34 cellular contexts compared by ENCODE assay signal in genomic region chr12:49340095-49340870, GRCh38. TPM values are rescaled to one million over a fixed set of nuclear protein-coding genes. Genes with fewer than 3 reads are reported as not detected.
DNase-seq lines count a peak whose midpoint lies in the region; ATAC-seq and TF ChIP-seq lines count a peak whose summit lies in the region.
"Had no signal": no experiment of that assay in that cellular context is flagged by ENCODE, and none has a peak within 500 bp of the region (broad histone marks: within the 10 kb centered on the region; RNA-seq: fewer than 3 reads in every experiment).

No MANE protein-coding gene starts in this region.

- no peak for ATAC-seq in CD4-positive, alpha-beta T cell (ENCODE audit: poor library complexity)
- ATAC-seq: activated CD4-positive, alpha-beta T cell treated with anti-CD3 and anti-CD28 coated beads for 36 hours; left ventricle myocardium superior; Right ventricle myocardium inferior had no signal

- POLR2A ChIA-PET in CD4-positive, alpha-beta T cell (lab: Charles Lee): interaction anchor here (1.6 kb wide), 1 partner anchor 17 kb away, joined by 6 read pairs; the partner anchor contains the start of gene TROAP

- intact Hi-C loops in CD4-positive, alpha-beta T cell (cut with DNase I, micrococcal nuclease): no loop called here
- intact Hi-C loops in posterior vena cava (cut with DNase I): no loop called here

- no peak for DNase-seq in CD4-positive, alpha-beta T cell
- peak; percentile 21 for DNase-seq in SK-MEL-5 (ENCODE audit: low read depth, low spot score)
- no peak for DNase-seq in glutamatergic neuron
- peak; percentile 23 for DNase-seq in posterior vena cava (ENCODE audit: low spot score)
- no peak for DNase-seq in GM19240 (ENCODE audit: insufficient read length, low spot score)
- DNase-seq in NCI-H1694 treated with DMSO at 0.1 percent for 48 hours (lab: John Stamatoyannopoulos, UW): no peak
- DNase-seq in activated T-cell treated with anti-CD3 and anti-CD28 coated beads, Interleukin-2, amount 50 U/mL, for 1 hour: no peak
- DNase-seq in H4 (ENCODE audit: low spot score): no peak
- DNase-seq: activated CD4-positive, alpha-beta T cell treated with anti-CD3 and anti-CD28 coated beads for 36 hours; activated effector memory CD4-positive, alpha-beta T cell treated with Interleukin-2 at 50 U/mL for 16 hours; activated naive CD8-positive, alpha-beta T cell treated with anti-CD3 and anti-CD28 coated beads for 36 hours; activated T-cell treated with anti-CD3 and anti-CD28 coated beads for 4 hours; CD4-positive, alpha-beta memory T cell; DMS 273 treated with DMSO at 0.1 percent for 48 hours; effector CD4-positive, alpha-beta T cell; left ventricle myocardium superior; mesendoderm; MV-4-11; NCI-H146; NCI-H2107; NCI-H345; PC-9; stimulated activated CD4-positive, alpha-beta T cell treated with anti-CD3 and anti-CD28 coated beads, Interleukin-1b, Interleukin-23, amount 100 ng/mL, for 48 hours; stimulated activated naive CD4-positive, alpha-beta T cell treated with Interleukin-2 at 50 U/mL for 16 hours; testis had no signal

- no peak for TF ChIP-seq CTCF in CD4-positive, alpha-beta T cell (IDR thresholded peaks at IDR 0.05)
- TF ChIP-seq CTCF in glutamatergic neuron (IDR thresholded peaks at IDR 0.05; ENCODE audit: partially characterized antibody, unreplicated experiment): no peak

- peaks cover 50% of the 10 kb centered on the region for H3K4me1 Mint-ChIP-seq in CD4-positive, alpha-beta T cell (ENCODE audit: low read depth)
- peaks cover 36% of the 10 kb centered on the region for H3K4me1 Mint-ChIP-seq in glutamatergic neuron (ENCODE audit: low read depth, unreplicated experiment)

- H3K4me3 Mint-ChIP-seq in CD4-positive, alpha-beta T cell: peak overlapping the region; percentile 69
- peak overlapping the region; percentile 65 for H3K4me3 Mint-ChIP-seq in glutamatergic neuron (ENCODE audit: unreplicated experiment)
- H3K4me3 Mint-ChIP-seq: activated CD4-positive, alpha-beta T cell treated with anti-CD3 and anti-CD28 coated beads for 36 hours; activated naive CD8-positive, alpha-beta T cell treated with anti-CD3 and anti-CD28 coated beads for 36 hours had no signal

- peaks cover 79% of the 10 kb centered on the region for H3K27me3 ChIP-seq in CD4-positive, alpha-beta T cell (ENCODE audit: control insufficient read depth, insufficient read depth, low read length)

- H3K27ac Mint-ChIP-seq in CD4-positive, alpha-beta T cell: no peak overlapping the region
- no peak overlapping the region for H3K27ac Mint-ChIP-seq in glutamatergic neuron (ENCODE audit: unreplicated experiment)
- H3K27ac Mint-ChIP-seq: activated CD4-positive, alpha-beta T cell treated with anti-CD3 and anti-CD28 coated beads for 36 hours; activated naive CD8-positive, alpha-beta T cell treated with anti-CD3 and anti-CD28 coated beads for 36 hours had no signal

- no peaks in the 10 kb centered on the region for H3K9me3 Mint-ChIP-seq in CD4-positive, alpha-beta T cell
- H3K9me3 Mint-ChIP-seq in glutamatergic neuron (ENCODE audit: unreplicated experiment): peaks cover 13% of the 10 kb centered on the region
- H3K9me3 Mint-ChIP-seq: activated naive CD8-positive, alpha-beta T cell treated with anti-CD3 and anti-CD28 coated beads for 36 hours; CD4-positive, alpha-beta memory T cell had no signal

- CTCF ChIA-PET in CD4-positive, alpha-beta T cell (lab: Charles Lee): interaction anchor here (1.2 kb wide), 1 partner anchor 7 kb away, joined by 9 read pairs; no protein-coding TSS in a partner anchor

- H3K27ac ChIP-seq in CD4-positive, alpha-beta T cell (ENCODE audit: low read depth, low read length): no peak overlapping the region
- H3K27ac ChIP-seq: PC-9, testis, vagina had no signal

- peaks cover 83% of the 10 kb centered on the region for H3K27me3 Mint-ChIP-seq in CD4-positive, alpha-beta T cell
- peaks cover 31% of the 10 kb centered on the region for H3K27me3 Mint-ChIP-seq in glutamatergic neuron (ENCODE audit: unreplicated experiment)

- in situ Hi-C loops in SK-MEL-5 (cut with HindIII; ENCODE audit: low pct_unique_long_range_greater_than_20kb, low sequenced_read_pairs): no loop called here

- no peaks in the 10 kb centered on the region for H3K9me3 ChIP-seq in CD4-positive, alpha-beta T cell (ENCODE audit: control insufficient read depth, low read length)
- H3K9me3 ChIP-seq: testis, vagina had no signal

- no peaks in the 10 kb centered on the region for H3K36me3 Mint-ChIP-seq in CD4-positive, alpha-beta T cell (ENCODE audit: low read depth)
- no peaks in the 10 kb centered on the region for H3K36me3 Mint-ChIP-seq in glutamatergic neuron (ENCODE audit: unreplicated experiment)
- H3K36me3 Mint-ChIP-seq: activated naive CD8-positive, alpha-beta T cell treated with anti-CD3 and anti-CD28 coated beads for 36 hours; CD4-positive, alpha-beta memory T cell had no signal

RNA-seq across cellular contexts. Expression of gene C1QL4, which starts 3.3 kb away (rescaled TPM):
- total RNA-seq in CD4-positive, alpha-beta T cell: not detected
- 3.5 and 3.6 TPM in 2 replicates for total RNA-seq in SK-MEL-5 (2014; rRNA removed; shearing (Covaris generic))
- 4.7 and 5.0 TPM in 2 replicates for polyA plus RNA-seq in SK-MEL-5 (2015; cell fraction: cytosol; rRNA removed)
- 1.3 and 2.8 TPM in 2 replicates for polyA plus RNA-seq in SK-MEL-5 (2015; cell fraction: nucleus; rRNA removed)
- total RNA-seq in glutamatergic neuron (ENCODE audit: unreplicated experiment): 4.8 TPM
- not detected for total RNA-seq in posterior vena cava
- total RNA-seq in H4 (2014; rRNA removed; shearing (Covaris generic)): 2.6 and 3.8 TPM in 2 replicates
- total RNA-seq: activated CD4-positive, alpha-beta T cell treated with anti-CD3 and anti-CD28 coated beads for 36 hours; activated naive CD8-positive, alpha-beta T cell treated with anti-CD3 and anti-CD28 coated beads for 36 hours; aorta; CD4-positive, alpha-beta memory T cell; epithelial cell of proximal tubule; glomerular endothelial cell; left ventricle myocardium superior; osteocyte; Right ventricle myocardium inferior; smooth muscle cell had no signal
- polyA plus RNA-seq: aorta; CD4-positive, alpha-beta memory T cell had no signal

RNA-seq across cellular contexts. Expression of gene DNAJC22, which starts 6.4 kb away (rescaled TPM):
- not detected for total RNA-seq in CD4-positive, alpha-beta T cell
- total RNA-seq in SK-MEL-5 (2014; rRNA removed; shearing (Covaris generic)): 11.9 and 13.2 TPM in 2 replicates
- polyA plus RNA-seq in SK-MEL-5 (2015; cell fraction: cytosol; rRNA removed): 12.6 and 13.1 TPM in 2 replicates
- polyA plus RNA-seq in SK-MEL-5 (2015; cell fraction: nucleus; rRNA removed): 11.6 and 13.5 TPM in 2 replicates
- total RNA-seq in glutamatergic neuron (ENCODE audit: unreplicated experiment) (4.5 TPM), posterior vena cava (under 1 TPM in 1 of 2 donors, not detected in 1; 0.05 TPM)
- total RNA-seq in H4 (2014; rRNA removed; shearing (Covaris generic)): 14.3 TPM in 2 replicates
- total RNA-seq: activated naive CD8-positive, alpha-beta T cell treated with anti-CD3 and anti-CD28 coated beads for 36 hours; CD4-positive, alpha-beta memory T cell; Right ventricle myocardium inferior had no signal
- polyA plus RNA-seq: CD4-positive, alpha-beta memory T cell had no signal

RNA-seq across cellular contexts. Expression of gene TROAP, which starts 17.2 kb away (rescaled TPM):
- total RNA-seq in CD4-positive, alpha-beta T cell: under 1 TPM; 0.30 to 0.31 TPM
- total RNA-seq in SK-MEL-5 (2014; rRNA removed; shearing (Covaris generic)): 17.9 and 28.6 TPM in 2 replicates
- polyA plus RNA-seq in SK-MEL-5 (2015; cell fraction: cytosol; rRNA removed): 28.9 and 38.2 TPM in 2 replicates
- 113 and 141 TPM in 2 replicates for polyA plus RNA-seq in SK-MEL-5 (2015; cell fraction: nucleus; rRNA removed)
- total RNA-seq in glutamatergic neuron (ENCODE audit: unreplicated experiment): 11.7 TPM
- under 1 TPM; 0.10 to 0.60 TPM for total RNA-seq in posterior vena cava
- total RNA-seq in H4 (2014; rRNA removed; shearing (Covaris generic)): 39.8 and 56.9 TPM in 2 replicates

RNA-seq across cellular contexts. Expression of gene SPATS2, which starts 27.0 kb away (rescaled TPM):
- 1 to 10 TPM; 6.1 to 6.4 TPM for total RNA-seq in CD4-positive, alpha-beta T cell
- 57.0 and 71.5 TPM in 2 replicates for total RNA-seq in SK-MEL-5 (2014; rRNA removed; shearing (Covaris generic))
- polyA plus RNA-seq in SK-MEL-5 (2015; cell fraction: cytosol; rRNA removed): 52.8 and 65.7 TPM in 2 replicates
- 61.3 and 67.2 TPM in 2 replicates for polyA plus RNA-seq in SK-MEL-5 (2015; cell fraction: nucleus; rRNA removed)
- total RNA-seq in glutamatergic neuron (ENCODE audit: unreplicated experiment) (43.9 TPM), posterior vena cava (10 to 100 TPM; 12.1 to 14.8 TPM)
- total RNA-seq in H4 (2014; rRNA removed; shearing (Covaris generic)): 24.4 and 34.1 TPM in 2 replicates

RNA-seq across cellular contexts. Expression of gene PRPH, which starts 45.3 kb away (rescaled TPM):
- under 1 TPM in 1 of 2 experiments, not detected in 1; 0.56 TPM for total RNA-seq in CD4-positive, alpha-beta T cell
- total RNA-seq in SK-MEL-5 (2014; rRNA removed; shearing (Covaris generic)): not detected in 2 replicates
- 0.52 and 1.1 TPM in 2 replicates for polyA plus RNA-seq in SK-MEL-5 (2015; cell fraction: cytosol; rRNA removed)
- 0.05 TPM in 1 of 2 replicates, not detected in the other for polyA plus RNA-seq in SK-MEL-5 (2015; cell fraction: nucleus; rRNA removed)
- total RNA-seq in glutamatergic neuron (ENCODE audit: unreplicated experiment) (2,189 TPM), posterior vena cava (under 1 TPM; 0.32 to 0.67 TPM)
- total RNA-seq in H4 (2014; rRNA removed; shearing (Covaris generic)): 0.10 TPM in 1 of 2 replicates, not detected in the other
- total RNA-seq: A673; activated CD4-positive, alpha-beta T cell treated with anti-CD3 and anti-CD28 coated beads for 36 hours; activated naive CD8-positive, alpha-beta T cell treated with anti-CD3 and anti-CD28 coated beads for 36 hours; epithelial cell of proximal tubule; glomerular endothelial cell; left ventricle myocardium superior; osteocyte; renal cortical epithelial cell; smooth muscle cell had no signal
- polyA plus RNA-seq: smooth muscle cell had no signal

Comparison
In these comparisons a context has a peak if more than half of its experiments do, and no peak if none do; other contexts are left out.
1. DNase-seq: peak in SK-MEL-5 (single experiment) and posterior vena cava (single experiment); none in CD4-positive, alpha-beta T cell (0 of 10), glutamatergic neuron (single experiment), GM19240 (single experiment), NCI-H1694 treated with DMSO at 0.1 percent for 48 hours (single experiment), activated T-cell treated with anti-CD3 and anti-CD28 coated beads, Interleukin-2, amount 50 U/mL, for 1 hour (single experiment) and H4 (single experiment).